ENCODE assay signal across 15 cellular contexts in the genomic region with DNA sequence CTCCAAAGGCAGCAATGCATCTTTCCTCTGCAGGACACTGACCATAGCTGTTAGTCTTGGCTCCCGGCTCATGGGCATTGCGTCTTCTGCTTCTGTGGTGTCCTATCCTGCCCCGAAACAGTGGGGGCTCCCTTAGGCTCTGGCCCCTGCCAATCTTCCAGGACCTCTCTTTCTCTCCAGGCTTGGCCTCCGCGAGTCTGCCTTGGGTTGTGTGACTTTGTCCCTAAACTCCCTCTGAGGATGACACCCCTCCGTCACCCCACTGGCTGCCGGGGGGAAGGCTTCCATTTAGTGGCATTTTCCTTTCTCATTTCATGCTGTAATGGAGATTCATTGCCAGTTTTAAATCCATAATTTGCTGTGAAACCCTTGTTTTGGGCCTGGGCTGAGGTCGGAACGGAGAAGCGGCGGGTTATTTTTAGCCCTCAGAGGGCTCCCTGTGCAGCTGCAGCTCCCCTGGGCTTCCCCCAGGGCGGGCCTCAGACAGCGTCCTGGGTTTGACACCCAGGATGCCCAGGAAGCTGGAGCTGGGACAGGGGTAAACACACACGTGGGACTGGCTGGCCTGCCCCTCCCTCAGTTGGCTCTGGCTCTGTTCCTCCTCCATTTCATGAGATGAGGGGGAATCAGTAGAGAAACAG.
"Had no signal": no experiment of that assay in that cellular context is flagged by ENCODE, and none has a peak within 500 bp of the region (broad histone marks: within the 10 kb centered on the region; RNA-seq: fewer than 3 reads in every experiment).

No MANE protein-coding gene starts in this region.

- H3K4me3 Mint-ChIP-seq: naive thymus-derived CD8-positive, alpha-beta T cell had no signal

- H3K36me3 ChIP-seq: left ventricle myocardium inferior had no signal

- DNase-seq: effector CD4-positive, alpha-beta T cell; foreskin melanocyte; head of caudate nucleus; kidney; left cardiac atrium; left ventricle myocardium inferior; mesenchymal stem cell; naive thymus-derived CD8-positive, alpha-beta T cell; small intestine; stimulated activated CD4-positive, alpha-beta T cell treated with anti-CD3 and anti-CD28 coated beads, Interleukin-2, amount 100 ng/mL, for 48 hours; stimulated activated naive CD4-positive, alpha-beta T cell treated with Interleukin-2 at 50 U/mL for 16 hours; trophoblast cell had no signal

- H3K4me1 ChIP-seq: left ventricle myocardium inferior had no signal

- H3K4me2 ChIP-seq: hepatocyte had no signal

- ATAC-seq: left cardiac atrium; naive thymus-derived CD8-positive, alpha-beta T cell had no signal

- H3K4me3 ChIP-seq: coronary artery, hepatocyte, left ventricle myocardium inferior, lung had no signal

- H3K27ac ChIP-seq: coronary artery, hepatocyte, left ventricle myocardium inferior had no signal

- H2AFZ ChIP-seq: hepatocyte had no signal

- H3K4me1 Mint-ChIP-seq: naive thymus-derived CD8-positive, alpha-beta T cell had no signal
